ENCODE assay signal across 2 cellular contexts in genomic region chr20:32296874-32297420, GRCh38.
A peak's percentile ranks its signal among the peaks of the same experiment; 100 is the strongest.
TF ChIP-seq lines count a peak whose summit lies in the region.

No MANE protein-coding gene starts in this region.

TF ChIP-seq in GM12878, 131 proteins besides CTCF, POLR2A, EP300 and RAD21:
- TF ChIP-seq RCOR1 (conservative IDR thresholded peaks at IDR 0.05; ENCODE audit: low read depth, low read length) (no peak), CHD2 (IDR thresholded peaks at IDR 0.05; ENCODE audit: borderline replicate concordance, low read depth, low read length) (no peak), CBFB (IDR thresholded peaks at IDR 0.05; ENCODE audit: low read depth) (no peak), TCF7 (IDR thresholded peaks at IDR 0.05; ENCODE audit: borderline replicate concordance) (no peak), REST (IDR thresholded peaks at IDR 0.05; ENCODE audit: low read depth, low read length) (no peak), EGR1 (IDR thresholded peaks at IDR 0.05; ENCODE audit: borderline replicate concordance in 1 of 2, low read depth in 2 of 2, low read length in 2 of 2) (no peak), POU2F2 (IDR thresholded peaks at IDR 0.05; ENCODE audit: borderline replicate concordance, low read depth, low read length) (no peak), RAD51 (IDR thresholded peaks at IDR 0.05) (no peak), NBN (IDR thresholded peaks at IDR 0.05) (no peak), PAX8 (IDR thresholded peaks at IDR 0.05) (no peak), E2F8 (IDR thresholded peaks at IDR 0.05; ENCODE audit: low read depth, partially characterized antibody) (no peak), HDGF (IDR thresholded peaks at IDR 0.05) (no peak), ZSCAN29 (IDR thresholded peaks at IDR 0.05) (no peak), E4F1 (IDR thresholded peaks at IDR 0.05; ENCODE audit: borderline replicate concordance, partially characterized antibody) (no peak), SUZ12 (IDR thresholded peaks at IDR 0.05; ENCODE audit: unreplicated experiment) (no peak), SIX5 (IDR thresholded peaks at IDR 0.05; ENCODE audit: low read depth, low read length, severe bottlenecking) (no peak), IRF4 (IDR thresholded peaks at IDR 0.05; ENCODE audit: low read depth, low read length) (no peak), BRCA1 (IDR thresholded peaks at IDR 0.05; ENCODE audit: low read depth, low read length) (no peak)
TF ChIP-seq in GM12878: peak in this region for 0.

TF ChIP-seq in HepG2, 621 proteins besides CTCF, POLR2A, EP300 and RAD21:
- TF ChIP-seq ZFP36L2 (CRISPR knock-in tag; IDR thresholded peaks at IDR 0.05) = no peak
- TF ChIP-seq ZNF24 (IDR thresholded peaks at IDR 0.05) = no peak
- TF ChIP-seq SATB2 (CRISPR knock-in tag; IDR thresholded peaks at IDR 0.05) = no peak
- TF ChIP-seq ZBTB33 (CRISPR knock-in tag; IDR thresholded peaks at IDR 0.05) = 0 out of 2 replicates have a peak, but pooled peaks have one; percentile 45
- TF ChIP-seq ZNF292 (CRISPR knock-in tag; IDR thresholded peaks at IDR 0.05; ENCODE audit: borderline replicate concordance, low read depth) = 0 out of 2 replicates have a peak, but pooled peaks have one; percentile 33
- TF ChIP-seq ZNF501 (CRISPR knock-in tag; IDR thresholded peaks at IDR 0.05) = peak; percentile 7; the same call in 1 of the 2 replicates
- no peak for TF ChIP-seq SAFB2 (CRISPR knock-in tag; IDR thresholded peaks at IDR 0.05; ENCODE audit: borderline replicate concordance, low read depth)
- no peak for TF ChIP-seq GLMP (CRISPR knock-in tag; IDR thresholded peaks at IDR 0.05; ENCODE audit: borderline replicate concordance)
- no peak for TF ChIP-seq ZNF570 (CRISPR knock-in tag; IDR thresholded peaks at IDR 0.05; ENCODE audit: borderline replicate concordance)
- no peak for TF ChIP-seq MXI1 (IDR thresholded peaks at IDR 0.05; ENCODE audit: borderline replicate concordance, low read depth, low read length)
- no peak for TF ChIP-seq USF2 (IDR thresholded peaks at IDR 0.05; ENCODE audit: low read depth, low read length)
- TF ChIP-seq USF2 (CRISPR knock-in tag; IDR thresholded peaks at IDR 0.05; ENCODE audit: borderline replicate concordance) = peak; percentile 24; the same call in 1 of the 2 replicates
- TF ChIP-seq ASH2L (IDR thresholded peaks at IDR 0.05; ENCODE audit: insufficient read length, low read depth, low read length) = peak; percentile 27
- TF ChIP-seq RXRB (CRISPR knock-in tag; IDR thresholded peaks at IDR 0.05; ENCODE audit: borderline replicate concordance) = no peak
- TF ChIP-seq ZNF878 (CRISPR knock-in tag; IDR thresholded peaks at IDR 0.05) = 0 out of 2 replicates have a peak, but pooled peaks have one; percentile 49
- no peak for TF ChIP-seq ZNF740 (CRISPR knock-in tag; IDR thresholded peaks at IDR 0.05)
- TF ChIP-seq HNF4A (CRISPR knock-in tag; IDR thresholded peaks at IDR 0.05) = peak; percentile 45; the same call in 1 of the 2 replicates
- no peak for TF ChIP-seq ZNF318 (CRISPR knock-in tag; IDR thresholded peaks at IDR 0.05)
- TF ChIP-seq ZMYM3 (CRISPR knock-in tag; IDR thresholded peaks at IDR 0.05) = 0 out of 2 replicates have a peak, but pooled peaks have one; percentile 26
- no peak for TF ChIP-seq PAWR (CRISPR knock-in tag; IDR thresholded peaks at IDR 0.05; ENCODE audit: borderline replicate concordance)
- TF ChIP-seq KLF13 (CRISPR knock-in tag; IDR thresholded peaks at IDR 0.05) = no peak
- no peak for TF ChIP-seq HMGA1 (CRISPR knock-in tag; conservative IDR thresholded peaks at IDR 0.05)
- TF ChIP-seq SAP130 (CRISPR knock-in tag; IDR thresholded peaks at IDR 0.05; ENCODE audit: low read depth) = 0 out of 2 replicates have a peak, but pooled peaks have one; percentile 3
- peak; percentile 37; the same call in 1 of the 2 replicates for TF ChIP-seq SALL1 (CRISPR knock-in tag; IDR thresholded peaks at IDR 0.05)
- no peak for TF ChIP-seq NAIF1 (CRISPR knock-in tag; IDR thresholded peaks at IDR 0.05; ENCODE audit: borderline replicate concordance)
- 0 out of 2 replicates have a peak, but pooled peaks have one; percentile 39 for TF ChIP-seq ZMYM2 (CRISPR knock-in tag; IDR thresholded peaks at IDR 0.05)
- no peak for TF ChIP-seq NR3C1 (CRISPR knock-in tag; IDR thresholded peaks at IDR 0.05)
- peak; percentile 48; the same call in 1 of the 2 replicates for TF ChIP-seq CEBPG (CRISPR knock-in tag; IDR thresholded peaks at IDR 0.05)
